ENCODE assay signal across 21 cellular contexts in the genomic region with DNA sequence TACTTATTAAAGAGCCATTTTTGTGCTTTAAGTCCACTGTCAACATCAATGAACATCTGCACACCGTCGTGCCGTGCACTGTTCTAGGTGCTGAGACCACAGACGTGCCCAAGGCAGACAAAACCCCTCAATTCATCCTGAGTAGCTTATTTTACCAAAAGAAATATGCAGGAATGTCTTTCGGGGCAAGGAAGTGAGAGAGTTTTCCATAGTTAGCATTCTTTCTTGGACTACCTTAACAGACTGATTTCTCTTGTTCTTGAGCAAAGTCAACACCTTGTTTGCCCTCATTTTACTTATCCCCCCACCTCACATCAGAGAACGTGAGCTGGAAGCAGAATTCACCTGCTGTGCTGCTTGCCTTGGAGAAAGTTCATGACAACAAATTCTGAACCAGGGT.
"Had no signal": no experiment of that assay in that cellular context is flagged by ENCODE, and none has a peak within 500 bp of the region (broad histone marks: within the 10 kb centered on the region; RNA-seq: fewer than 3 reads in every experiment).

No MANE protein-coding gene starts in this region.

- DNase-seq: KG1, MG63, NCI-H1092, NCI-H1105 treated with DMSO at 0.1 percent for 48 hours, NCI-H1417 treated with DMSO at 0.1 percent for 48 hours, NCI-H146, NCI-H1694 treated with DMSO at 0.1 percent for 48 hours, NCI-H1930, NCI-H2081, NCI-H2107, NCI-H2227 treated with DMSO at 0.1 percent for 48 hours, NCI-H524, NCI-H526 treated with DMSO at 0.1 percent for 48 hours, NCI-H748 treated with DMSO at 0.1 percent for 48 hours, PC-3, SHP77, SJCRH30 had no signal

- FAIRE-seq: HepG2 had no signal

- H3K4me3 ChIP-seq: MG63, SJCRH30 had no signal

- H3K9me3 ChIP-seq: MG63, SJCRH30 had no signal

- ATAC-seq: HepG2, Panc1, SK-N-SH treated with all-trans-retinoic acid at 6 μM for 48 hours had no signal

- H3K36me3 ChIP-seq: MG63, SJCRH30 had no signal

- H3K27me3 ChIP-seq: MG63, SJCRH30 had no signal

- H3K27ac ChIP-seq: RWPE1, SJCRH30 had no signal

- H3K4me1 ChIP-seq: SJCRH30 had no signal
